ENCODE assay signal across 8 cellular contexts in genomic region chr13:42496926-42497554, GRCh38.
A peak's percentile ranks its signal among the peaks of the same experiment; 100 is the strongest.
DNase-seq lines count a peak whose midpoint lies in the region; ATAC-seq and TF ChIP-seq lines count a peak whose summit lies in the region.
"Not testable (repeated sequence)": the region's sequence is repeated elsewhere in the genome, so short reads cannot be mapped to it uniquely, and the experiment has no call there.

No MANE protein-coding gene starts in this region.

- TF ChIP-seq CTCF in GM12864 (IDR thresholded peaks at IDR 0.05; ENCODE audit: low read depth, low read length, missing control alignments); GM20000 (IDR thresholded peaks at IDR 0.05; ENCODE audit: extremely low read depth, missing control alignments): not testable (repeated sequence)

- H3K27ac Mint-ChIP-seq in activated T-cell treated with anti-CD3 and anti-CD28 coated beads, Interleukin-2, amount 50 U/mL, for 24 hours, result peak overlapping the region; percentile 93
- H3K27ac Mint-ChIP-seq in activated naive CD4-positive, alpha-beta T cell treated with anti-CD3 and anti-CD28 coated beads, Interleukin-2, amount 50 U/mL, for 72 hours, result peak overlapping the region; percentile 75 to 87
- peak overlapping the region; percentile 84 for H3K27ac Mint-ChIP-seq in stimulated activated naive CD8-positive, alpha-beta T cell treated with anti-CD3 and anti-CD28 coated beads, Interleukin-15, Interleukin-2, amounts not matched to agents 100 ng/mL and 50 ng/mL, for 24 hours

- peak overlapping the region; percentile 44 for H3K27ac ChIP-seq in epithelial cell of prostate

- ATAC-seq in HG03342 (IDR thresholded peaks at IDR 0.05; ENCODE audit: unreplicated experiment), result peak; percentile 33
- peak; percentile 57 to 70 for ATAC-seq in activated CD4-positive, CD25-positive, alpha-beta regulatory T cell treated with anti-CD3 and anti-CD28 coated beads, Interleukin-2, amount 50 U/mL, for 24 hours
- ATAC-seq in activated naive CD4-positive, alpha-beta T cell treated with anti-CD3 and anti-CD28 coated beads, Interleukin-2, amount 50 U/mL, for 72 hours, result peak; percentile 59 to 79

- peak; percentile 42 for DNase-seq in GM12864 (ENCODE audit: low read depth)
- peak; percentile 42 for DNase-seq in GM20000 (ENCODE audit: low spot score)
- DNase-seq in activated T-cell treated with anti-CD3 and anti-CD28 coated beads, Interleukin-2, amount 50 U/mL, for 24 hours; activated naive CD4-positive, alpha-beta T cell treated with anti-CD3 and anti-CD28 coated beads, Interleukin-2, amount 50 U/mL, for 72 hours (ENCODE audit: low spot score in 2 of 2); epithelial cell of prostate (ENCODE audit: low read depth, low spot score): not testable (repeated sequence)

- peak overlapping the region; percentile 5 for H3K4me3 Mint-ChIP-seq in activated T-cell treated with anti-CD3 and anti-CD28 coated beads, Interleukin-2, amount 50 U/mL, for 24 hours
- H3K4me3 Mint-ChIP-seq in stimulated activated naive CD8-positive, alpha-beta T cell treated with anti-CD3 and anti-CD28 coated beads, Interleukin-15, Interleukin-2, amounts not matched to agents 100 ng/mL and 50 ng/mL, for 24 hours, result peak overlapping the region; percentile 46

- H3K9me3 Mint-ChIP-seq in activated T-cell treated with anti-CD3 and anti-CD28 coated beads, Interleukin-2, amount 50 U/mL, for 24 hours, result peaks cover 14% of the 10 kb centered on the region
- H3K9me3 Mint-ChIP-seq in activated naive CD4-positive, alpha-beta T cell treated with anti-CD3 and anti-CD28 coated beads, Interleukin-2, amount 50 U/mL, for 72 hours, result not testable (repeated sequence)
- peaks cover 23% of the 10 kb centered on the region for H3K9me3 Mint-ChIP-seq in stimulated activated naive CD8-positive, alpha-beta T cell treated with anti-CD3 and anti-CD28 coated beads, Interleukin-15, Interleukin-2, amounts not matched to agents 100 ng/mL and 50 ng/mL, for 24 hours

- not testable (repeated sequence) for H3K27me3 Mint-ChIP-seq in activated T-cell treated with anti-CD3 and anti-CD28 coated beads, Interleukin-2, amount 50 U/mL, for 24 hours; stimulated activated naive CD8-positive, alpha-beta T cell treated with anti-CD3 and anti-CD28 coated beads, Interleukin-15, Interleukin-2, amounts not matched to agents 100 ng/mL and 50 ng/mL, for 24 hours

- not testable (repeated sequence) for H3K36me3 Mint-ChIP-seq in activated T-cell treated with anti-CD3 and anti-CD28 coated beads, Interleukin-2, amount 50 U/mL, for 24 hours (ENCODE audit: low read depth); activated naive CD4-positive, alpha-beta T cell treated with anti-CD3 and anti-CD28 coated beads, Interleukin-2, amount 50 U/mL, for 72 hours; stimulated activated naive CD8-positive, alpha-beta T cell treated with anti-CD3 and anti-CD28 coated beads, Interleukin-15, Interleukin-2, amounts not matched to agents 100 ng/mL and 50 ng/mL, for 24 hours (ENCODE audit: low read depth)

- H3K4me3 ChIP-seq in GM12864 (ENCODE audit: low read depth, low read length), result not testable (repeated sequence)

- H3K4me1 Mint-ChIP-seq in activated T-cell treated with anti-CD3 and anti-CD28 coated beads, Interleukin-2, amount 50 U/mL, for 24 hours (ENCODE audit: low read depth), result peaks cover 64% of the 10 kb centered on the region
- H3K4me1 Mint-ChIP-seq in stimulated activated naive CD8-positive, alpha-beta T cell treated with anti-CD3 and anti-CD28 coated beads, Interleukin-15, Interleukin-2, amounts not matched to agents 100 ng/mL and 50 ng/mL, for 24 hours (ENCODE audit: low read depth), result peaks cover 68% of the 10 kb centered on the region
